In genomic region chr3:16171009-16171408, GRCh38 we compare ENCODE assay signal across 20 cellular contexts. TPM values are rescaled to one million over a fixed set of nuclear protein-coding genes. Genes with fewer than 3 reads are reported as not detected.
"Had no signal": no experiment of that assay in that cellular context is flagged by ENCODE, and none has a peak within 500 bp of the region (broad histone marks: within the 10 kb centered on the region; RNA-seq: fewer than 3 reads in every experiment).

No MANE protein-coding gene starts in this region.

- H3K4me1 Mint-ChIP-seq: immature natural killer cell had no signal

- H2AFZ ChIP-seq: neural progenitor cell had no signal

- H3K4me2 ChIP-seq: neural progenitor cell had no signal

- H3K4me1 ChIP-seq: neural progenitor cell had no signal

- H3K36me3 ChIP-seq: esophagus squamous epithelium, lower lobe of right lung, neural progenitor cell, ovary, stomach, upper lobe of right lung had no signal

- H3K27me3 ChIP-seq: neural progenitor cell, ovary, stomach, testis, upper lobe of right lung had no signal

- H3K4me3 Mint-ChIP-seq: activated naive CD4-positive, alpha-beta T cell treated with anti-CD3 and anti-CD28 coated beads for 36 hours; immature natural killer cell; neural progenitor cell had no signal

- H3K36me3 Mint-ChIP-seq: immature natural killer cell, neural progenitor cell had no signal

- H3K9me3 Mint-ChIP-seq: activated naive CD4-positive, alpha-beta T cell treated with anti-CD3 and anti-CD28 coated beads for 36 hours; activated T-helper 2 cell treated with anti-CD3 and anti-CD28 coated beads, Interferon-gamma antibody, Interleukin-2, Interleukin-4, amounts not matched to agents 10 μg/mL and 5 μg/mL and 100 μg/mL, durations not matched to agents 14 hours and 24 hours and 36 hours; immature natural killer cell had no signal

- H3K9me3 ChIP-seq: esophagus squamous epithelium, lower lobe of right lung, ovary, stomach, testis, upper lobe of right lung had no signal

- H3K27ac Mint-ChIP-seq: activated naive CD4-positive, alpha-beta T cell treated with anti-CD3 and anti-CD28 coated beads for 36 hours; activated T-helper 2 cell treated with anti-CD3 and anti-CD28 coated beads, Interferon-gamma antibody, Interleukin-2, Interleukin-4, amounts not matched to agents 10 μg/mL and 5 μg/mL and 100 μg/mL, durations not matched to agents 14 hours and 24 hours and 36 hours; immature natural killer cell; neural progenitor cell had no signal

- DNase-seq: activated CD4-positive, alpha-beta T cell treated with anti-CD3 and anti-CD28 coated beads for 1 hour; activated CD4-positive, alpha-beta T cell treated with anti-CD3 and anti-CD28 coated beads, Interleukin-2, amount 50 U/mL, for 48 hours; activated naive CD4-positive, alpha-beta T cell treated with anti-CD3 and anti-CD28 coated beads for 36 hours; caudate nucleus; cortex of kidney; effector CD4-positive, alpha-beta T cell; esophagus squamous epithelium; foreskin fibroblast; head of caudate nucleus; immature natural killer cell; left cardiac atrium; lower lobe of right lung; ovary; stimulated activated CD4-positive, alpha-beta T cell treated with anti-CD3 and anti-CD28 coated beads, Interleukin-12 subunit alpha, Interleukin-12 subunit beta, amount 100 ng/mL, for 4 hours; stimulated activated CD4-positive, alpha-beta T cell treated with anti-CD3 and anti-CD28 coated beads, Interleukin-2, amount 100 ng/mL, for 24 hours; stomach; testis; upper lobe of right lung had no signal

- H3K4me3 ChIP-seq: esophagus squamous epithelium, lower lobe of right lung, neural progenitor cell, ovary, stomach, testis, upper lobe of right lung had no signal

- H3K27ac ChIP-seq: esophagus squamous epithelium, lower lobe of right lung, neural progenitor cell, ovary, stomach, testis, upper lobe of right lung had no signal

- H3K9ac ChIP-seq: neural progenitor cell had no signal

RNA-seq across cellular contexts. Expression of gene GALNT15, which starts 3.5 kb away (rescaled TPM):
- total RNA-seq: activated naive CD4-positive, alpha-beta T cell treated with anti-CD3 and anti-CD28 coated beads for 36 hours; activated T-helper 2 cell treated with anti-CD3 and anti-CD28 coated beads, Interferon-gamma antibody, Interleukin-2, Interleukin-4, amounts not matched to agents 10 μg/mL and 5 μg/mL and 100 μg/mL, durations not matched to agents 14 hours and 24 hours and 36 hours had no signal
- polyA plus RNA-seq: immature natural killer cell had no signal
